ENCODE assay signal across 8 cellular contexts in genomic region chr1:25232866-25233784, GRCh38. TPM values are rescaled to one million over a fixed set of nuclear protein-coding genes. Genes with fewer than 3 reads are reported as not detected.
DNase-seq lines count a peak whose midpoint lies in the region; ATAC-seq and TF ChIP-seq lines count a peak whose summit lies in the region.

No MANE protein-coding gene starts in this region.

- peaks cover 14% of the 10 kb centered on the region for H3K4me1 ChIP-seq in colonic mucosa

- peak overlapping the region; percentile 76 for H3K4me3 ChIP-seq in HFF-Myc (replicated peaks; ENCODE audit: low read depth, low read length)
- peak overlapping the region; percentile 100 for H3K4me3 ChIP-seq in colonic mucosa

- no peaks in the 10 kb centered on the region for H3K9me3 ChIP-seq in colonic mucosa

- no peak for TF ChIP-seq CTCF in HFF-Myc (IDR thresholded peaks at IDR 0.05; ENCODE audit: low read depth, low read length, missing control alignments)
- TF ChIP-seq CTCF in VCaP (conservative IDR thresholded peaks at IDR 0.05): no peak
- TF ChIP-seq CTCF in colonic mucosa (IDR thresholded peaks at IDR 0.05): no peak

- H3K27ac ChIP-seq in VCaP (peak overlapping the region; percentile 93), colonic mucosa (peak overlapping the region; percentile 96)

- ATAC-seq in left colon: peak; percentile 93

- intact Hi-C loops in colonic mucosa (cut with DNase I) (no loop called here), left colon (cut with DNase I, micrococcal nuclease) (no loop called here)

- H3K36me3 ChIP-seq in colonic mucosa: peaks cover 9% of the 10 kb centered on the region

- no peaks in the 10 kb centered on the region for H3K27me3 ChIP-seq in colonic mucosa

- H3K9ac ChIP-seq in colonic mucosa (ENCODE audit: low read depth in 2 of 2, low read length in 2 of 2): peak overlapping the region; percentile 75 to 98

- DNase-seq in DMS153 (lab: John Stamatoyannopoulos, UW): peak; percentile 37
- DNase-seq in DMS153 treated with DMSO at 0.1 percent for 48 hours (lab: John Stamatoyannopoulos, UW; ENCODE audit: unreplicated experiment): no peak
- DNase-seq in HFF-Myc (ENCODE audit: extremely low read depth, low read depth): peak; percentile 47
- DNase-seq in NCI-H1105 treated with DMSO at 0.1 percent for 48 hours (lab: John Stamatoyannopoulos, UW): peak; percentile 17
- peak; percentile 93 for DNase-seq in colonic mucosa
- DNase-seq in left colon: peak; percentile 87 to 95
- DNase-seq in stimulated activated CD4-positive, alpha-beta T cell treated with anti-CD3 and anti-CD28 coated beads, Interleukin-4, amount 100 ng/mL, for 1 hour: peak; percentile 41

RNA-seq across cellular contexts. Expression of gene SYF2, which starts 0.8 kb away (rescaled TPM):
- total RNA-seq in colonic mucosa (10 to 100 TPM; 38.8 to 60.8 TPM), left colon (10 to 100 TPM; 46.3 to 49.8 TPM)

RNA-seq across cellular contexts. Expression of gene RSRP1, which starts 14.1 kb away (rescaled TPM):
- total RNA-seq in colonic mucosa (100 to 1,000 TPM; 129 to 137 TPM), left colon (100 to 1,000 TPM; 130 to 132 TPM)

RNA-seq across cellular contexts. Expression of gene RHD, which starts 39.2 kb away (rescaled TPM):
- total RNA-seq in colonic mucosa (under 1 TPM in 1 of 2 donors, not detected in 1; 0.10 TPM), left colon (not detected)
